8 cellular contexts compared by ENCODE assay signal in the genomic region with DNA sequence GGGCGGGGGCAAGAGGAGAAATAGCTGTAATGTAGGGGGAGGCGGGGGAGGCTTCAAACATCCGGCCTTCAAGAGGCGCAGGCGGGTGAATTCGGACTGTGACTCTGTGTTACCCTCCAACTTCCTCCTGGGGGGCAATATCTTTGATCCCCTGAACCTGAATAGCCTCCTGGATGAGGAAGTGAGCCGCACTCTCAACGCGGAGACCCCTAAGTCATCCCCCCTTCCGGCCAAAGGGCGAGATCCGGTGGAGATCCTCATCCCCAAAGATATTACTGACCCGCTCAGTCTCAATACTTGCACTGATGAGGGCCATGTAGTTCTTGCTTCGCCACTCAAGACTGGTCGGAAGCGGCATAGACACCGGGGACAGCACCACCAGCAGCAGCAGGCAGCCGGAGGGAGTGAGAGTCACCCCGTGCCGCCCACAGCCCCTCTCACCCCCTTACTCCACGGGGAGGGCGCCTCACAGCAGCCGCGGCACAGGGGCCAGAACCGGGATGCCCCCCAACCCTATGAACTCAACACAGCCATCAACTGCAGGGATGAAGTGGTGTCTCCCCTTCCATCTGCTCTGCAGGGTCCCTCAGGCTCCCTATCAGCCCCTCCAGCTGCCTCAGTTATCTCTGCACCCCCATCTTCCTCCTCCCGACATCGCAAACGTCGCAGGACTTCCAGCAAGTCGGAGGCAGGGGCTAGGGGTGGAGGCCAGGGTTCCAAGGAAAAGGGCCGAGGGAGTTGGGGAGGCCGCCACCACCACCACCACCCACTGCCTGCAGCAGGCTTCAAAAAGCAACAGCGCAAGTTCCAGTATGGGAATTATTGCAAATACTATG. TPM values are rescaled to one million over a fixed set of nuclear protein-coding genes. Genes with fewer than 3 reads are reported as not detected.
DNase-seq lines count a peak whose midpoint lies in the region; ATAC-seq, FAIRE-seq and TF ChIP-seq lines count a peak whose summit lies in the region.

No MANE protein-coding gene starts in this region.

- no peaks in the 10 kb centered on the region for H4K20me1 ChIP-seq in OCI-LY1 (ENCODE audit: insufficient read depth, low read length)
- peaks cover 44% of the 10 kb centered on the region for H4K20me1 ChIP-seq in astrocyte (ENCODE audit: insufficient read depth, low read length)

- no peaks in the 10 kb centered on the region for H3K27me3 ChIP-seq in OCI-LY1 (ENCODE audit: insufficient read depth, low read length)
- H3K27me3 ChIP-seq in astrocyte (ENCODE audit: insufficient read depth, low read length), result no peaks in the 10 kb centered on the region

- TF ChIP-seq CTCF in OCI-LY1 (IDR thresholded peaks at IDR 0.05; ENCODE audit: low read length), result no peak
- TF ChIP-seq CTCF in astrocyte (IDR thresholded peaks at IDR 0.05; ENCODE audit: insufficient read depth, low read depth, low read length), result no peak
- TF ChIP-seq CTCF in GM13977 (IDR thresholded peaks at IDR 0.05; ENCODE audit: extremely low read depth, insufficient read depth, missing control alignments), result no peak

- H3K79me2 ChIP-seq in OCI-LY1 (ENCODE audit: insufficient read depth, low read length) (peaks cover 6% of the 10 kb centered on the region; the same call in 1 of the 2 replicates), astrocyte (ENCODE audit: insufficient read depth, low read length) (peaks cover 57% of the 10 kb centered on the region)

- H3K4me2 ChIP-seq in OCI-LY1 (ENCODE audit: low read length), result peak overlapping the region; percentile 77
- H3K4me2 ChIP-seq in astrocyte (ENCODE audit: low read length), result peak overlapping the region; percentile 87

- H3K9ac ChIP-seq in OCI-LY1 (ENCODE audit: low read length) (peak overlapping the region; percentile 95), astrocyte (ENCODE audit: low read length) (peak overlapping the region; percentile 96)

- peaks cover 17% of the 10 kb centered on the region for H3K4me1 Mint-ChIP-seq in astrocyte (ENCODE audit: low read depth, unreplicated experiment)

- H3K4me1 ChIP-seq in OCI-LY1 (ENCODE audit: insufficient read depth, low read length, severe bottlenecking) (peaks cover 54% of the 10 kb centered on the region), astrocyte (ENCODE audit: insufficient read depth, low read length) (peaks cover 22% of the 10 kb centered on the region)

- peak; percentile 2 for ATAC-seq in GM18519 (IDR thresholded peaks at IDR 0.05; ENCODE audit: low FRiP score, unreplicated experiment)
- no peak for ATAC-seq in GM21619 (IDR thresholded peaks at IDR 0.05; ENCODE audit: unreplicated experiment)
- no peak for ATAC-seq in HG03442 (IDR thresholded peaks at IDR 0.05; ENCODE audit: unreplicated experiment)

- 0 out of 2 replicates have a peak, but pooled peaks cover 9% of the 10 kb centered on the region for H3F3A ChIP-seq in OCI-LY1 (ENCODE audit: insufficient read depth, low read length)

- in situ Hi-C loops in GM13977 (cut with MboI; ENCODE audit: low pct_unique_long_range_greater_than_20kb, low sequenced_read_pairs, unreplicated experiment), result no loop called here

- no peaks in the 10 kb centered on the region for H3K27me3 Mint-ChIP-seq in astrocyte (ENCODE audit: low read depth, unreplicated experiment)

- no peak for DNase-seq in astrocyte (ENCODE audit: low read depth)
- DNase-seq in iris pigment epithelial cell (ENCODE audit: low read depth), result peak; percentile 27
- DNase-seq in stimulated activated CD4-positive, alpha-beta T cell treated with anti-CD3 and anti-CD28 coated beads, Interleukin-2, amount 100 ng/mL, for 4 hours (ENCODE audit: low read depth), result peak; percentile 43
- DNase-seq in GM13977 (ENCODE audit: low spot score), result no peak

- H3K9me3 ChIP-seq in OCI-LY1 (ENCODE audit: low read length) (no peaks in the 10 kb centered on the region), astrocyte (ENCODE audit: insufficient read depth, low read depth, low read length) (no peaks in the 10 kb centered on the region)

- H3K9me2 ChIP-seq in OCI-LY1 (ENCODE audit: low read depth, low read length), result no peaks in the 10 kb centered on the region

- H3K36me3 Mint-ChIP-seq in astrocyte (ENCODE audit: low read depth, unreplicated experiment), result peaks cover 10% of the 10 kb centered on the region

- H3K4me3 ChIP-seq in OCI-LY1 (ENCODE audit: low read depth, low read length, poor library complexity, severe bottlenecking), result peak overlapping the region; percentile 77
- H3K4me3 ChIP-seq in astrocyte (ENCODE audit: insufficient read depth, low read depth, low read length), result peak overlapping the region; percentile 81

- H2AFZ ChIP-seq in OCI-LY1 (ENCODE audit: low read length), result no peak overlapping the region
- H2AFZ ChIP-seq in astrocyte (ENCODE audit: low read depth, low read length), result no peak overlapping the region

- H3K27ac Mint-ChIP-seq in astrocyte (ENCODE audit: unreplicated experiment), result peak overlapping the region; percentile 84

- peak overlapping the region; percentile 92 for H3K27ac ChIP-seq in OCI-LY1 (ENCODE audit: low read depth, low read length, poor library complexity, severe bottlenecking)
- H3K27ac ChIP-seq in astrocyte (ENCODE audit: low read depth, low read length), result peak overlapping the region; percentile 98

- no peaks in the 10 kb centered on the region for H3K9me3 Mint-ChIP-seq in astrocyte (ENCODE audit: unreplicated experiment)

- peak overlapping the region; percentile 85 for H3K4me3 Mint-ChIP-seq in astrocyte (ENCODE audit: unreplicated experiment)

- no peak for FAIRE-seq in astrocyte (lab: Jason Lieb, UNC)

- peaks cover 50% of the 10 kb centered on the region for H3K36me3 ChIP-seq in OCI-LY1 (ENCODE audit: insufficient read depth, low read length)
- H3K36me3 ChIP-seq in astrocyte (ENCODE audit: insufficient read depth, low read length), result peaks cover 22% of the 10 kb centered on the region

RNA-seq across cellular contexts. Expression of a gene that starts 1.0 kb away (rescaled TPM):
- 20.2 and 20.5 TPM in 2 replicates for total RNA-seq in astrocyte

RNA-seq across cellular contexts. Expression of a gene that starts 2.2 kb away (rescaled TPM):
- total RNA-seq in astrocyte, result 2.1 and 2.6 TPM in 2 replicates

RNA-seq across cellular contexts. Expression of a gene that starts 5.6 kb away (rescaled TPM):
- 18.5 and 19.7 TPM in 2 replicates for total RNA-seq in astrocyte

RNA-seq across cellular contexts. Expression of a gene that starts 33.4 kb away (rescaled TPM):
- 2.5 and 2.6 TPM in 2 replicates for total RNA-seq in astrocyte

RNA-seq across cellular contexts. Expression of a gene that starts 48.3 kb away (rescaled TPM):
- 52.9 and 53.4 TPM in 2 replicates for total RNA-seq in astrocyte

Comparison
In these comparisons a context has a peak if more than half of its experiments do, and no peak if none do; other contexts are left out.
1. DNase-seq: peak in iris pigment epithelial cell (single experiment) and stimulated activated CD4-positive, alpha-beta T cell treated with anti-CD3 and anti-CD28 coated beads, Interleukin-2, amount 100 ng/mL, for 4 hours (single experiment); none in astrocyte (single experiment) and GM13977 (single experiment).